15 cellular contexts compared by ENCODE assay signal in genomic region chr12:19443585-19443984, GRCh38.
"Had no signal": no experiment of that assay in that cellular context is flagged by ENCODE, and none has a peak within 500 bp of the region (broad histone marks: within the 10 kb centered on the region; RNA-seq: fewer than 3 reads in every experiment).

No MANE protein-coding gene starts in this region.

- H3K4me1 ChIP-seq: uterus had no signal

- H3K27me3 ChIP-seq: uterus had no signal

- H3K4me3 ChIP-seq: uterus had no signal

- ATAC-seq: right cardiac atrium had no signal

- H3K27me3 Mint-ChIP-seq: naive B cell had no signal

- H3K27ac ChIP-seq: uterus, WERI-Rb-1 had no signal

- H3K9me3 ChIP-seq: uterus had no signal

- DNase-seq: activated CD4-positive, alpha-beta T cell treated with anti-CD3 and anti-CD28 coated beads for 48 hours; activated naive CD4-positive, alpha-beta T cell treated with anti-CD3 and anti-CD28 coated beads, Interleukin-2, amount 50 U/mL, for 16 hours; activated T-cell treated with anti-CD3 and anti-CD28 coated beads for 4 hours; amygdala; cerebellar nuclear complex; dermis blood vessel endothelial cell; erythroblast; midbrain; naive B cell; nucleus accumbens; right cardiac atrium; stimulated activated CD4-positive, alpha-beta T cell treated with anti-CD3 and anti-CD28 coated beads, Interleukin-1b, Interleukin-23, amount 100 ng/mL, for 48 hours; stimulated activated naive CD4-positive, alpha-beta T cell; uterus; WERI-Rb-1 had no signal

- H3K36me3 ChIP-seq: uterus had no signal
